14 cellular contexts compared by ENCODE assay signal in genomic region chr2:68127358-68128242, GRCh38. TPM values are rescaled to one million over a fixed set of nuclear protein-coding genes. Genes with fewer than 3 reads are reported as not detected.
DNase-seq lines count a peak whose midpoint lies in the region; ATAC-seq and TF ChIP-seq lines count a peak whose summit lies in the region.
"Had no signal": no experiment of that assay in that cellular context is flagged by ENCODE, and none has a peak within 500 bp of the region (broad histone marks: within the 10 kb centered on the region; RNA-seq: fewer than 3 reads in every experiment).

No MANE protein-coding gene starts in this region.

- H3K79me2 ChIP-seq in SU-DHL-6 (ENCODE audit: insufficient read depth, low read length) = no peaks in the 10 kb centered on the region

- no peaks in the 10 kb centered on the region for H3K9me2 ChIP-seq in SU-DHL-6 (replicated peaks; ENCODE audit: insufficient read depth, low read length)

- H4K20me1 ChIP-seq in SU-DHL-6 (ENCODE audit: low read depth, low read length) = no peaks in the 10 kb centered on the region

- H3K4me2 ChIP-seq in SU-DHL-6 (ENCODE audit: low read depth, low read length, poor library complexity, severe bottlenecking) = no peak overlapping the region

- no peaks in the 10 kb centered on the region for H3K27me3 ChIP-seq in SU-DHL-6 (ENCODE audit: low read length)
- H3K27me3 ChIP-seq in CD8-positive, alpha-beta memory T cell (ENCODE audit: insufficient read depth, low read length, poor library complexity, severe bottlenecking) = no peaks in the 10 kb centered on the region

- no peak for DNase-seq in CD8-positive, alpha-beta memory T cell
- DNase-seq in Ammon's horn (ENCODE audit: low spot score) = no peak
- DNase-seq in germinal center (ENCODE audit: low spot score) = no peak
- DNase-seq in NCI-H2107 (lab: John Stamatoyannopoulos, UW) = no peak
- DNase-seq: activated effector memory CD4-positive, alpha-beta T cell treated with Interleukin-2 at 50 U/mL for 16 hours; caudate nucleus; naive thymus-derived CD8-positive, alpha-beta T cell; NCI-H2227 treated with DMSO at 0.1 percent for 48 hours; SHP77 had no signal

- peaks cover 0 to 2% (median under 1%) of the 10 kb centered on the region in 3 donors for H3K4me1 Mint-ChIP-seq in CD8-positive, alpha-beta memory T cell

- TF ChIP-seq CTCF in SU-DHL-6 (IDR thresholded peaks at IDR 0.05; ENCODE audit: insufficient read depth, low read length, poor library complexity, severe bottlenecking) = no peak

- peaks cover 1% of the 10 kb centered on the region for H3K4me1 ChIP-seq in CD8-positive, alpha-beta memory T cell (ENCODE audit: insufficient read depth, low read length)

- no peak overlapping the region for H3K9ac ChIP-seq in SU-DHL-6 (ENCODE audit: low read length)

- 0 out of 2 replicates have a peak overlapping the region, but pooled peaks have one; percentile 29 for H3K27ac ChIP-seq in SU-DHL-6 (ENCODE audit: low read depth, low read length)
- H3K27ac ChIP-seq in CD8-positive, alpha-beta memory T cell (ENCODE audit: low read depth, low read length) = no peak overlapping the region

- no peak overlapping the region for H2AFZ ChIP-seq in SU-DHL-6 (ENCODE audit: low read depth, low read length, severe bottlenecking)

- H3K27ac Mint-ChIP-seq in CD8-positive, alpha-beta memory T cell = peak overlapping the region in 2 of 8 donors; percentile 6 to 66

- H3K36me3 Mint-ChIP-seq in CD8-positive, alpha-beta memory T cell = peaks cover 0 to 23% (median 14%) of the 10 kb centered on the region in 3 donors

- POLR2A ChIA-PET in CD8-positive, alpha-beta memory T cell (lab: Charles Lee) = no interaction called here

- no peaks in the 10 kb centered on the region for H3K36me3 ChIP-seq in SU-DHL-6 (ENCODE audit: low read length)
- no peaks in the 10 kb centered on the region for H3K36me3 ChIP-seq in CD8-positive, alpha-beta memory T cell (ENCODE audit: insufficient read depth, low read length)

- no peak overlapping the region for H3K4me3 Mint-ChIP-seq in CD8-positive, alpha-beta memory T cell
- H3K4me3 Mint-ChIP-seq: naive thymus-derived CD8-positive, alpha-beta T cell had no signal

- no peaks in the 10 kb centered on the region for H3K9me3 Mint-ChIP-seq in CD8-positive, alpha-beta memory T cell
- H3K9me3 Mint-ChIP-seq: naive thymus-derived CD8-positive, alpha-beta T cell had no signal

- H3K4me3 ChIP-seq in SU-DHL-6 (ENCODE audit: insufficient read depth, low read length, poor library complexity, severe bottlenecking) = no peak overlapping the region
- H3K4me3 ChIP-seq in CD8-positive, alpha-beta memory T cell (ENCODE audit: low read length) = no peak overlapping the region
- H3K4me3 ChIP-seq: skin epidermis had no signal

- CTCF ChIA-PET in CD8-positive, alpha-beta memory T cell (lab: Charles Lee) = interaction anchor here (1.1 kb wide), 1 partner anchor 9 kb away, joined by 3 read pairs; no protein-coding TSS in a partner anchor

- H3F3A ChIP-seq in SU-DHL-6 (ENCODE audit: insufficient read depth) = no peaks in the 10 kb centered on the region

- H3K9me3 ChIP-seq in SU-DHL-6 (ENCODE audit: insufficient read depth, low read length) = no peaks in the 10 kb centered on the region
- no peaks in the 10 kb centered on the region for H3K9me3 ChIP-seq in CD8-positive, alpha-beta memory T cell (ENCODE audit: low read length)

- H3K27me3 Mint-ChIP-seq in CD8-positive, alpha-beta memory T cell = no peaks in the 10 kb centered on the region
- H3K27me3 Mint-ChIP-seq: naive thymus-derived CD8-positive, alpha-beta T cell had no signal

- peak; percentile 65 for ATAC-seq in GM18520 (IDR thresholded peaks at IDR 0.05; ENCODE audit: unreplicated experiment)
- ATAC-seq in GM21528 (IDR thresholded peaks at IDR 0.05; ENCODE audit: low FRiP score, unreplicated experiment) = peak; percentile 82
- peak; percentile 83 for ATAC-seq in HG03139 (IDR thresholded peaks at IDR 0.05; ENCODE audit: unreplicated experiment)
- ATAC-seq: naive thymus-derived CD8-positive, alpha-beta T cell had no signal

RNA-seq across cellular contexts. Expression of gene PNO1, which starts 30.1 kb away (rescaled TPM):
- 10 to 100 TPM; 38.1 to 42.0 TPM for total RNA-seq in CD8-positive, alpha-beta memory T cell
- polyA plus RNA-seq in CD8-positive, alpha-beta memory T cell = 18.1 TPM
